In the genomic region with DNA sequence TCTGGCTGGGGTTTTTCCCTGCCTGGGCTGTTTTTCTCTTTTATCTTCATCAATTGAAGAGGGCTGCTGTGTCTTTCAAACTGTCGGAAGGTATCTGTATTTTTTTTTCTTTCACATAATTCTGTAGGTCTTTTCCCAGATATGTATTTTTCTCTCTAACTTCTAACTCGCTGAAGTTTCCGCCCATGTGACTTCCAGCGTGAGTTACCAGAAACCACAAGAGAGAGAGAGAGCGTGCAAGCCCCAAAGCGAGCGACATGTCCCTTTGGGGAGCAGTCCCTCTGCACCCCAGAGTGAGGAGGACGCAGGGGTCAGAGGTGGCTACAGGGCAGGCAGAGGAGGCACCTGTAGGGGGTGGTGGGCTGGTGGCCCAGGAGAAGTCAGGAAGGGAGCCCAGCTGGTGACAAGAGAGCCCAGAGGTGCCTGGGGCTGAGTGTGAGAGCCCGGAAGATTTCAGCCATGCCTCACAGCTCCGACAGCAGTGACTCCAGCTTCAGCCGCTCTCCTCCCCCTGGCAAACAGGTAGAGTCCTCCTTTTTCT, we compare ENCODE assay signal across 8 cellular contexts. TPM values are rescaled to one million over a fixed set of nuclear protein-coding genes. Genes with fewer than 3 reads are reported as not detected.
DNase-seq lines count a peak whose midpoint lies in the region; ATAC-seq and TF ChIP-seq lines count a peak whose summit lies in the region.

A gene with protein sequence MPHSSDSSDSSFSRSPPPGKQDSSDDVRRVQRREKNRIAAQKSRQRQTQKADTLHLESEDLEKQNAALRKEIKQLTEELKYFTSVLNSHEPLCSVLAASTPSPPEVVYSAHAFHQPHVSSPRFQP (plus strand): TSS at position 246 of the 541 bp plus-strand sequence. CDS start 214 bp downstream, at position 460.

- TF ChIP-seq CTCF in endodermal cell (conservative IDR thresholded peaks at IDR 0.05) (no peak), RWPE1 (conservative IDR thresholded peaks at IDR 0.05; ENCODE audit: low read depth) (no peak)

- no peaks in the 10 kb centered on the region for H3K9me3 ChIP-seq in endodermal cell (ENCODE audit: control insufficient read depth, low read length)

- no peak within 1 kb of the TSS for H3K4me3 ChIP-seq in endodermal cell (ENCODE audit: low read length)

- peaks cover 14% of the 10 kb centered on the region for H3K4me1 ChIP-seq in endodermal cell (ENCODE audit: control insufficient read depth, insufficient read depth, low read length)

- CTCF ChIA-PET in RWPE1 (lab: Yijun Ruan, JAX), result no interaction called here

- POLR2A ChIA-PET in RWPE1 (lab: Yijun Ruan, JAX; ENCODE audit: low non-redundant PET), result no interaction called here

- peaks cover 20% of the 10 kb centered on the region for H3K4me1 Mint-ChIP-seq in endodermal cell

- peaks cover 7% of the 10 kb centered on the region for H3K27me3 Mint-ChIP-seq in endodermal cell (ENCODE audit: insufficient read depth)

- H3K27ac ChIP-seq in endodermal cell (ENCODE audit: low read depth, low read length) (no peak within 1 kb of the TSS), RWPE1 (no peak within 1 kb of the TSS)

- H3K36me3 ChIP-seq in endodermal cell (ENCODE audit: control insufficient read depth, insufficient read depth, low read length), result no peaks in the 10 kb centered on the region

- H3K27ac Mint-ChIP-seq in endodermal cell, result peak within 1 kb of the TSS; percentile 77

- no peaks in the 10 kb centered on the region for H3K36me3 Mint-ChIP-seq in endodermal cell (ENCODE audit: low read depth)

- H3K9me3 Mint-ChIP-seq in endodermal cell, result no peaks in the 10 kb centered on the region

- no peak within 1 kb of the TSS for H3K4me3 Mint-ChIP-seq in endodermal cell

- WGBS in endodermal cell (ENCODE audit: insufficient coverage in 1 of 2, insufficient read length in 1 of 2), 2 experiments, result 89 to 97% methylated on average over 8 to 11 of the region's 11 CpGs

- peak; percentile 66 for ATAC-seq in GM18909 (IDR thresholded peaks at IDR 0.05; ENCODE audit: poor library complexity, unreplicated experiment)
- ATAC-seq in HG03159 (IDR thresholded peaks at IDR 0.05; ENCODE audit: unreplicated experiment), result peak; percentile 55
- ATAC-seq in activated CD4-positive, CD25-positive, alpha-beta regulatory T cell treated with anti-CD3 and anti-CD28 coated beads, Interleukin-2, amount 50 U/mL, for 24 hours, result peak; percentile 64 to 68

- no peak within 1 kb of the TSS for H3K9ac ChIP-seq in endodermal cell (ENCODE audit: extremely low read depth, low read length, poor library complexity, severe bottlenecking)

- DNase-seq in endodermal cell (no peak), RWPE1 (ENCODE audit: low spot score) (no peak), COR-L47 (lab: John Stamatoyannopoulos, UW) (no peak), GM19240 (ENCODE audit: insufficient read length, low spot score) (no peak)
- DNase-seq in stimulated activated CD4-positive, alpha-beta T cell treated with anti-CD3 and anti-CD28 coated beads, Interleukin-15, amount 100 ng/mL, for 1 hour (ENCODE audit: low read depth in 1 of 2, low spot score in 1 of 2), result peak; percentile 48 to 55

- H3K27me3 ChIP-seq in endodermal cell (ENCODE audit: control insufficient read depth, insufficient read depth, low read length, poor library complexity, severe bottlenecking), result no peaks in the 10 kb centered on the region

RNA-seq across cellular contexts. Expression of the gene that starts here (rescaled TPM):
- not detected for total RNA-seq in endodermal cell
- not detected for polyA plus RNA-seq in endodermal cell (2013, experiment 1 of 2)
- polyA plus RNA-seq in endodermal cell (2013, experiment 2 of 2), result not detected

Comparison
In these comparisons a context has a peak if more than half of its experiments do, and no peak if none do; other contexts are left out.
1. DNase-seq: peak in stimulated activated CD4-positive, alpha-beta T cell treated with anti-CD3 and anti-CD28 coated beads, Interleukin-15, amount 100 ng/mL, for 1 hour (2 of 2); none in endodermal cell (single experiment), RWPE1 (single experiment), COR-L47 (single experiment) and GM19240 (single experiment).
2. Peak in every context shown above with its lines, with median percentiles within 50 percentile points of each other: ATAC-seq.